Comparison of ENCODE assay signal across 8 cellular contexts in the genomic region with DNA sequence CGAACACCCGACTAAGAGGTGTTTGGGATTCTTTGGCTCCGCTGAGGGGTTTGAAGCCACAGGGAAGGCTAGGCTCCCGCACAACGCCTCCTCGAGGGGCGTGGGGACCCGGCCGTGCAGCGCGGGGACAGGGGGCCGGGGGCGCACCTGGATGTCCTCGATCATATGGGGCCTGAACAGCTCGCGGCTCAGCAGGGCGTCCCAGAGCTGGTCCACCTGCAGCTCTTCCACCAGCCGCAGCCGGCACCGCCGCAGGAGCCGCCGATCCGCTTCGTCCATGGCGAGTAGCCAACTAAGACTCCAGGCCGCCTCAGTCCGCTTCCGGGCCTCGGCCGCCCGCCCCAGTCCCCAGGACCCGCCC. TPM values are rescaled to one million over a fixed set of nuclear protein-coding genes. Genes with fewer than 3 reads are reported as not detected.
DNase-seq lines count a peak whose midpoint lies in the region; ATAC-seq and TF ChIP-seq lines count a peak whose summit lies in the region.

CASP9 (minus strand) TSS at position 294 of the 361 bp plus-strand sequence; CDS start at position 279, 15 bp downstream.

- H3K4me1 ChIP-seq in colonic mucosa, result peaks cover 5% of the 10 kb centered on the region
- peaks cover 28% of the 10 kb centered on the region in 2 donors for H3K4me1 ChIP-seq in mucosa of rectum (ENCODE audit: control insufficient read depth in 2 of 2, insufficient read depth in 2 of 2, low read length in 2 of 2)

- H3K4me3 ChIP-seq in GM12865 (ENCODE audit: low read depth, low read length) (peak within 1 kb of the TSS; percentile 80), colonic mucosa (peak within 1 kb of the TSS; percentile 76), mucosa of rectum (ENCODE audit: low read length in 2 of 2) (peak within 1 kb of the TSS; percentile 86 to 95)

- H3K9ac ChIP-seq in colonic mucosa (ENCODE audit: low read depth in 2 of 2, low read length in 2 of 2) (peak within 1 kb of the TSS; percentile 72 to 95), mucosa of rectum (ENCODE audit: low read depth in 1 of 2, low read length in 2 of 2) (peak within 1 kb of the TSS; percentile 88 to 97)

- H3K27ac ChIP-seq in colonic mucosa (peak within 1 kb of the TSS; percentile 94), mucosa of rectum (ENCODE audit: low read depth in 2 of 2, low read length in 2 of 2) (peak within 1 kb of the TSS; percentile 99)

- no peak for ATAC-seq in GM18858 (IDR thresholded peaks at IDR 0.05; ENCODE audit: unreplicated experiment)

- no peaks in the 10 kb centered on the region for H3K9me3 ChIP-seq in colonic mucosa
- no peaks in the 10 kb centered on the region for H3K9me3 ChIP-seq in mucosa of rectum (ENCODE audit: control insufficient read depth in 2 of 2, low read length in 2 of 2)

- TF ChIP-seq CTCF in GM12865 (IDR thresholded peaks at IDR 0.05; ENCODE audit: insufficient read depth, low read depth, low read length, missing control alignments), result no peak
- TF ChIP-seq CTCF in colonic mucosa (IDR thresholded peaks at IDR 0.05), result no peak

- no peaks in the 10 kb centered on the region for H3K36me3 ChIP-seq in colonic mucosa
- no peaks in the 10 kb centered on the region for H3K36me3 ChIP-seq in mucosa of rectum (ENCODE audit: control insufficient read depth in 2 of 2, insufficient read depth in 2 of 2, low read length in 2 of 2)

- intact Hi-C loops in colonic mucosa (cut with DNase I), result no loop called here

- H3K27me3 ChIP-seq in colonic mucosa (no peaks in the 10 kb centered on the region), mucosa of rectum (ENCODE audit: control insufficient read depth in 2 of 2, insufficient read depth in 2 of 2, low read length in 2 of 2) (no peaks in the 10 kb centered on the region)

- no peak for DNase-seq in GM12865 (ENCODE audit: low read depth)
- peak; percentile 54 for DNase-seq in NCI-H1105 (lab: John Stamatoyannopoulos, UW)
- DNase-seq in colonic mucosa, result no peak
- no peak for DNase-seq in effector CD4-positive, alpha-beta T cell
- no peak for DNase-seq in NCI-H2227 (lab: John Stamatoyannopoulos, UW; ENCODE audit: unreplicated experiment)
- DNase-seq in NCI-H226, result no peak

RNA-seq across cellular contexts. Expression of gene CASP9, which starts in this region (rescaled TPM):
- 10 to 100 TPM; 14.5 to 15.5 TPM for total RNA-seq in colonic mucosa
